ENCODE assay signal across 25 cellular contexts in genomic region chr5:995318-995717, GRCh38. TPM values are rescaled to one million over a fixed set of nuclear protein-coding genes. Genes with fewer than 3 reads are reported as not detected.
DNase-seq lines count a peak whose midpoint lies in the region; ATAC-seq and TF ChIP-seq lines count a peak whose summit lies in the region.
"Had no signal": no experiment of that assay in that cellular context is flagged by ENCODE, and none has a peak within 500 bp of the region (broad histone marks: within the 10 kb centered on the region; RNA-seq: fewer than 3 reads in every experiment).

No MANE protein-coding gene starts in this region.

- H2AFZ ChIP-seq in MM.1S (ENCODE audit: low read length), result no peak overlapping the region

- H3K9me3 ChIP-seq in right atrium auricular region, result no peaks in the 10 kb centered on the region
- H3K9me3 ChIP-seq in ascending aorta, result no peaks in the 10 kb centered on the region
- no peaks in the 10 kb centered on the region for H3K9me3 ChIP-seq in MM.1S (replicated peaks; ENCODE audit: insufficient read depth, low read length)
- no peaks in the 10 kb centered on the region; the same call in 1 of the 2 replicates for H3K9me3 ChIP-seq in HAP-1
- H3K9me3 ChIP-seq: esophagus squamous epithelium, thyroid gland had no signal

- H3K4me1 Mint-ChIP-seq in progenitor cell of endocrine pancreas (ENCODE audit: low read depth), result peaks cover 21% of the 10 kb centered on the region

- H3K9me3 Mint-ChIP-seq in progenitor cell of endocrine pancreas (ENCODE audit: low read depth), result no peaks in the 10 kb centered on the region
- H3K9me3 Mint-ChIP-seq: activated CD4-positive, alpha-beta T cell treated with anti-CD3 and anti-CD28 coated beads, Interleukin-2, amount 10 ng/mL, durations not matched to agents 24 days and 14 days; stimulated activated naive CD8-positive, alpha-beta T cell treated with anti-CD3 and anti-CD28 coated beads, Interleukin-15, Interleukin-2, amounts not matched to agents 100 ng/mL and 50 ng/mL, for 24 hours; T-helper 1 cell treated with Interleukin-12 subunit alpha and Interleukin-12 subunit beta and Interleukin-4 antibody, amounts not matched to agents 30 μg/mL and 1 μg/mL, for 36 hours had no signal

- no peaks in the 10 kb centered on the region for H4K20me1 ChIP-seq in MM.1S (ENCODE audit: insufficient read depth, low read length)

- H3K27ac ChIP-seq in right atrium auricular region, result no peak overlapping the region
- H3K27ac ChIP-seq in ascending aorta, result no peak overlapping the region
- H3K27ac ChIP-seq in MM.1S (ENCODE audit: low read length), result no peak overlapping the region
- H3K27ac ChIP-seq: SK-N-MC, thyroid gland had no signal

- H3K36me3 ChIP-seq in right atrium auricular region, result no peaks in the 10 kb centered on the region
- H3K36me3 ChIP-seq in ascending aorta, result no peaks in the 10 kb centered on the region
- no peaks in the 10 kb centered on the region for H3K36me3 ChIP-seq in MM.1S (replicated peaks; ENCODE audit: insufficient read depth, low read length)
- H3K36me3 ChIP-seq in HAP-1 (replicated peaks), result no peaks in the 10 kb centered on the region; the same call in 1 of the 2 replicates
- H3K36me3 ChIP-seq: esophagus squamous epithelium, thyroid gland had no signal

- no peaks in the 10 kb centered on the region for H3K79me2 ChIP-seq in MM.1S (ENCODE audit: low read length)

- no peak overlapping the region for H3K4me3 ChIP-seq in right atrium auricular region
- no peak overlapping the region for H3K4me3 ChIP-seq in ascending aorta
- H3K4me3 ChIP-seq in MM.1S (ENCODE audit: low read length), result no peak overlapping the region
- H3K4me3 ChIP-seq in HAP-1, result no peak overlapping the region
- H3K4me3 ChIP-seq: esophagus squamous epithelium, K562, SK-N-MC, thyroid gland had no signal

- no peak for ATAC-seq in HG02763 (IDR thresholded peaks at IDR 0.05; ENCODE audit: unreplicated experiment)
- ATAC-seq: HCT116, left lobe of liver had no signal

- H3K36me3 Mint-ChIP-seq in progenitor cell of endocrine pancreas (ENCODE audit: insufficient read depth), result no peaks in the 10 kb centered on the region

- H3K27ac Mint-ChIP-seq in progenitor cell of endocrine pancreas, result no peak overlapping the region
- H3K27ac Mint-ChIP-seq: activated CD4-positive, alpha-beta T cell treated with anti-CD3 and anti-CD28 coated beads, Interleukin-2, amount 10 ng/mL, durations not matched to agents 24 days and 14 days; stimulated activated naive CD8-positive, alpha-beta T cell treated with anti-CD3 and anti-CD28 coated beads, Interleukin-15, Interleukin-2, amounts not matched to agents 100 ng/mL and 50 ng/mL, for 24 hours; T-helper 1 cell treated with Interleukin-12 subunit alpha and Interleukin-12 subunit beta and Interleukin-4 antibody, amounts not matched to agents 30 μg/mL and 1 μg/mL, for 36 hours had no signal

- no peak for TF ChIP-seq CTCF in right atrium auricular region (IDR thresholded peaks at IDR 0.05)
- no peak for TF ChIP-seq CTCF in ascending aorta (IDR thresholded peaks at IDR 0.05)
- TF ChIP-seq CTCF in progenitor cell of endocrine pancreas (IDR thresholded peaks at IDR 0.05; ENCODE audit: unreplicated experiment), result no peak
- TF ChIP-seq CTCF in MM.1S (IDR thresholded peaks at IDR 0.05; ENCODE audit: low read length), result no peak

- H3K27me3 ChIP-seq in right atrium auricular region (no peaks in the 10 kb centered on the region), ascending aorta (no peaks in the 10 kb centered on the region), MM.1S (replicated peaks; ENCODE audit: insufficient read depth, low read length) (peaks cover 19% of the 10 kb centered on the region; the same call in 1 of the 2 replicates), HAP-1 (ENCODE audit: low read depth) (no peaks in the 10 kb centered on the region; the same call in 1 of the 2 replicates)
- H3K27me3 ChIP-seq: thyroid gland had no signal

- H3K4me1 ChIP-seq in right atrium auricular region, result peaks cover 0 to 53% of the 10 kb centered on the region in 2 donors
- no peaks in the 10 kb centered on the region for H3K4me1 ChIP-seq in ascending aorta
- peaks cover 15% of the 10 kb centered on the region for H3K4me1 ChIP-seq in MM.1S (ENCODE audit: low read length)
- H3K4me1 ChIP-seq in HAP-1, result no peaks in the 10 kb centered on the region

- in situ Hi-C loops in HAP-1 (cut with MboI; ENCODE audit: low sequenced_read_pairs), result no loop called here

- no peak overlapping the region for H3K9ac ChIP-seq in MM.1S (ENCODE audit: low read length)

- intact Hi-C loops in cardiac septum (cut with DNase I), result no loop called here
- intact Hi-C loops in ascending aorta (cut with DNase I), result no loop called here

- H3K4me3 Mint-ChIP-seq in progenitor cell of endocrine pancreas (ENCODE audit: low read depth), result no peak overlapping the region
- H3K4me3 Mint-ChIP-seq: stimulated activated naive CD8-positive, alpha-beta T cell treated with anti-CD3 and anti-CD28 coated beads, Interleukin-15, Interleukin-2, amounts not matched to agents 100 ng/mL and 50 ng/mL, for 24 hours; T-helper 1 cell treated with Interleukin-12 subunit alpha and Interleukin-12 subunit beta and Interleukin-4 antibody, amounts not matched to agents 30 μg/mL and 1 μg/mL, for 36 hours had no signal

- no peak overlapping the region for H3K4me2 ChIP-seq in MM.1S (ENCODE audit: low read depth, low read length)

- H3K27me3 Mint-ChIP-seq in progenitor cell of endocrine pancreas, result peaks cover 16% of the 10 kb centered on the region

- DNase-seq in right atrium auricular region (ENCODE audit: low spot score) (peak; percentile 55), cardiac septum (ENCODE audit: low spot score) (no peak), ascending aorta (ENCODE audit: low spot score in 2 of 2) (peak; percentile 3 to 25), progenitor cell of endocrine pancreas (ENCODE audit: low spot score, unreplicated experiment) (peak; percentile 5), MM.1S (no peak), HAP-1 (ENCODE audit: low spot score in 2 of 2) (no peak)
- DNase-seq: activated CD4-positive, alpha-beta T cell treated with anti-CD3 and anti-CD28 coated beads, Interleukin-2, amount 10 ng/mL, durations not matched to agents 24 days and 14 days; activated naive CD4-positive, alpha-beta T cell treated with anti-CD3 and anti-CD28 coated beads, Interleukin-2, amount 50 U/mL, for 16 hours; COR-L47; cortex of kidney; DMS79; esophagus squamous epithelium; mesendoderm; NCI-H1417 treated with DMSO at 0.1 percent for 48 hours; NCI-H774; RPMI8226; thyroid gland had no signal

- no peaks in the 10 kb centered on the region for H3K9me2 ChIP-seq in MM.1S (replicated peaks; ENCODE audit: insufficient read depth, low read length)

- no peaks in the 10 kb centered on the region for H3F3A ChIP-seq in MM.1S (ENCODE audit: insufficient read depth, low read length)

RNA-seq across cellular contexts. Expression of gene NKD2, which starts 13.3 kb away (rescaled TPM):
- total RNA-seq in right atrium auricular region (1 to 10 TPM; 2.4 to 2.8 TPM), cardiac septum (3.6 TPM), ascending aorta (6.5 TPM), progenitor cell of endocrine pancreas (23.9 and 28.3 TPM in 2 replicates)
- total RNA-seq: HT1080 had no signal

Comparison
In these comparisons a context has a peak if more than half of its experiments do, and no peak if none do; other contexts are left out.
1. DNase-seq: peak in right atrium auricular region (single experiment), ascending aorta (2 of 2) and progenitor cell of endocrine pancreas (single experiment); none in cardiac septum (single experiment), MM.1S (single experiment) and HAP-1 (0 of 2).